In the genomic region with DNA sequence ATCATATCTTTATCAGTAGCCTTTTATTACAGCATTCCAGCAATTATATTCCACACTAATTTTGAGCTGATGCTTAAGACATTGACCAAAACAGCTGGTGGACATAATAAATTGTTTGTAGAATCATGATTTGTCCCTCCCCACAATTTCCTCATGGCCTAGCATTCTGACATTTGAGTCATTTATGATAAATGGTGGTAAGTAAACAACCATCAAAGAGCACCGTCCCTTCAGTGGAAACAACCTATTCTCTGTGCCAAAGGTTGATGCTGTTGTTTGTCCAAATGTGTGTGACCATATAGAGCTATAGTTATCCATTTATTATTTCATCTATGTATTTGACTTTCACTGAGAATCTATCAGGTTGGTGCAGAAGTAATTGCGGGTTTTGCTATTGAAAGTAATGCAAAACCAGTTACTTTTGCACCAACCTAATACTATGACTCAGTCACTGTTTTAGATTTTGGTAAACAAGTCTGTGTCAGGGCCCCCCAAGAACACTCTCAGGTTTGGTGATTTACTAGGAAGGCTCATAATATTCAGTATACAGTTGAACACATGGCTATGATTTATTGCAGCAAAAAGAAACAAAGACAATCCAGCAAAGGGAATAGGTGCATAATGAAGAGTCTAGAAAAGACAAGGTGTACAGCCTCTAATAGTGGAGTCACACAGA, we compare ENCODE assay signal across 22 cellular contexts.
"Had no signal": no experiment of that assay in that cellular context is flagged by ENCODE, and none has a peak within 500 bp of the region (broad histone marks: within the 10 kb centered on the region; RNA-seq: fewer than 3 reads in every experiment).

No MANE protein-coding gene starts in this region.

- DNase-seq: activated CD4-positive, alpha-beta memory T cell treated with anti-CD3 and anti-CD28 coated beads, Interleukin-2, amount 10 ng/mL, durations not matched to agents 7 days and 5 days; activated CD4-positive, alpha-beta T cell treated with anti-CD3 and anti-CD28 coated beads for 48 hours; activated CD4-positive, CD25-positive, alpha-beta regulatory T cell; activated CD8-positive, alpha-beta memory T cell treated with anti-CD3 and anti-CD28 coated beads, Interleukin-2, amount 10 ng/mL, durations not matched to agents 7 days and 5 days; activated naive CD4-positive, alpha-beta T cell; activated naive CD8-positive, alpha-beta T cell treated with anti-CD3 and anti-CD28 coated beads, Interleukin-2, amount 10 ng/mL, durations not matched to agents 7 days and 5 days; activated T-cell treated with anti-CD3 and anti-CD28 coated beads, Interleukin-2, amount 50 U/mL, for 1 hour; brain microvascular endothelial cell; head of caudate nucleus; kidney; retina; stimulated activated CD4-positive, alpha-beta T cell treated with anti-CD3 and anti-CD28 coated beads, Interleukin-12 subunit alpha, Interleukin-12 subunit beta, amount 100 ng/mL, for 4 hours; stimulated activated CD4-positive, alpha-beta T cell treated with anti-CD3 and anti-CD28 coated beads, Interleukin-1b, Interleukin-23, amount 100 ng/mL, for 48 hours; stimulated activated naive CD8-positive, alpha-beta T cell treated with anti-CD3 and anti-CD28 coated beads, Interleukin-15, Interleukin-2, amounts not matched to agents 100 U/mL and 50 U/mL, for 24 hours; substantia nigra; T1000; tibial artery had no signal

- H3K27me3 ChIP-seq: brain microvascular endothelial cell, foreskin keratinocyte, tibial artery had no signal

- H3K9me3 ChIP-seq: tibial artery had no signal

- ATAC-seq: activated CD8-positive, alpha-beta memory T cell treated with anti-CD3 and anti-CD28 coated beads, Interleukin-2, amount 10 ng/mL, durations not matched to agents 7 days and 5 days; activated T-helper 17 cell treated with anti-CD3 and anti-CD28 coated beads, Interleukin-2, amount 50 U/mL, for 72 hours; foreskin keratinocyte; left lobe of liver; stimulated activated naive CD8-positive, alpha-beta T cell treated with anti-CD3 and anti-CD28 coated beads, Interleukin-15, Interleukin-2, amounts not matched to agents 100 U/mL and 50 U/mL, for 24 hours had no signal

- H3K4me1 ChIP-seq: foreskin keratinocyte, tibial artery had no signal

- H3K4me3 ChIP-seq: coronary artery, lung, tibial artery had no signal

- H3K27ac ChIP-seq: brain microvascular endothelial cell, coronary artery, foreskin keratinocyte, tibial artery had no signal

- H3K36me3 ChIP-seq: brain microvascular endothelial cell, tibial artery had no signal
